18 cellular contexts compared by ENCODE assay signal in the genomic region with DNA sequence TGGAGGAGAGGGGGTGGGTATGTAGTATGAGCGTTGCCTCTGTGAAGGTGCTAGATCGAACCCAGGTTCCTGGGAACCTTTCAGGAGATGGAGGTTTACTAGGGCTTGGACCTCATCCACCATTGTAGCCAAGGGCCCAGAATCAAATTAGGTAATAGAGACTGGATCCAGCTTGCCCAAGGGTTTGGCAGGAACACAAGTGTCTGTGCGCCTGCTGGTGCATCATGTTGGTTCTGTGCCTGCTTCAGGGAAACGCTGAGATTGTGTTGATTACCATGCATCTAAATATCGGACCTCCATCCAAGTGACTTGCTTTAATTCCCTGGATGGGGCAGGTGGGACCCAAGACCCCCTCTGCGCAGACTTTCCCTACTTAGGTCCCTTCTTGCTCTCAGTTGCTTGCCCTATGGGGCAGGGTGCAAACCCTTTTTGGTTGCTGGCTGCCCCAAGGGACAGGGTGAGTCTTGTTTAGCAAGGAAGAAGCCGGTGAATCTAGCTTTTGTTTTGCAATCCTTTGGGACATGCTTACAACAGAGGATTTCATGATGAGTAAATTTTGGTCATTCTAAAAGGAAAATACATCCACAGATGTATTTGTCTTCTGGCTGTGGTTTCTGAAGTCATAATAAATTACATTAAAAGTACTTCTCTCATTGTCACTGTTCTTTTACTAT.
DNase-seq lines count a peak whose midpoint lies in the region; ATAC-seq and TF ChIP-seq lines count a peak whose summit lies in the region.
"Had no signal": no experiment of that assay in that cellular context is flagged by ENCODE, and none has a peak within 500 bp of the region (broad histone marks: within the 10 kb centered on the region; RNA-seq: fewer than 3 reads in every experiment).

No MANE protein-coding gene starts in this region.

- H3K56ac ChIP-seq in mesendoderm (ENCODE audit: low read length): peak overlapping the region; percentile 3

- H3K4me3 ChIP-seq in BLaER1 (no peak overlapping the region), choroid plexus epithelial cell (ENCODE audit: low read depth, low read length) (no peak overlapping the region), mesendoderm (ENCODE audit: low read length) (no peak overlapping the region), tibial artery (no peak overlapping the region)
- H3K4me3 ChIP-seq: uterus had no signal

- no peak overlapping the region for H3K27ac Mint-ChIP-seq in activated CD4-positive, alpha-beta memory T cell treated with anti-CD3 and anti-CD28 coated beads for 36 hours
- H3K27ac Mint-ChIP-seq: IgD-negative memory B cell; stimulated activated naive B cell treated with anti-CD40 and anti-IgM and Interleukin-4, amounts not matched to agents 10 μg/mL and 1 μg/mL and 100 μg/mL, for 72 hours had no signal

- ATAC-seq in HG02973 (IDR thresholded peaks at IDR 0.05; ENCODE audit: unreplicated experiment): no peak
- ATAC-seq: stimulated activated naive B cell treated with anti-CD40 and anti-IgM and Interleukin-4, amounts not matched to agents 10 μg/mL and 1 μg/mL and 100 μg/mL, for 72 hours had no signal

- no peak overlapping the region for H2BK5ac ChIP-seq in mesendoderm (ENCODE audit: low read length)

- H3K9ac ChIP-seq in BLaER1 (no peak overlapping the region), mesendoderm (ENCODE audit: low read length) (no peak overlapping the region)

- H4K5ac ChIP-seq in mesendoderm (ENCODE audit: low read length): no peak overlapping the region

- no CpG with 5 or more reads among the region's 7 CpGs for WGBS in mesendoderm (ENCODE audit: extremely low coverage, insufficient coverage, low lambda C conversion rate)

- no peaks in the 10 kb centered on the region for H3K9me3 ChIP-seq in BLaER1
- no peaks in the 10 kb centered on the region for H3K9me3 ChIP-seq in tibial artery
- H3K9me3 ChIP-seq: uterus had no signal

- H2BK15ac ChIP-seq in mesendoderm (replicated peaks; ENCODE audit: low read depth): no peak overlapping the region

- H4K20me1 ChIP-seq in BLaER1: no peaks in the 10 kb centered on the region

- no peak overlapping the region for H3K4ac ChIP-seq in mesendoderm (ENCODE audit: low read depth, low read length)

- no peaks in the 10 kb centered on the region for H3K36me3 Mint-ChIP-seq in activated CD4-positive, alpha-beta memory T cell treated with anti-CD3 and anti-CD28 coated beads for 36 hours
- H3K36me3 Mint-ChIP-seq: IgD-negative memory B cell; stimulated activated naive B cell treated with anti-CD40 and anti-IgM and Interleukin-4, amounts not matched to agents 10 μg/mL and 1 μg/mL and 100 μg/mL, for 72 hours had no signal

- H3K27ac ChIP-seq in BLaER1 (no peak overlapping the region), mesendoderm (ENCODE audit: low read depth, low read length) (no peak overlapping the region), tibial artery (no peak overlapping the region)
- H3K27ac ChIP-seq: uterus had no signal

- no peak overlapping the region for H3K18ac ChIP-seq in mesendoderm (ENCODE audit: low read length)

- H3K79me2 ChIP-seq in mesendoderm (ENCODE audit: control insufficient read depth, insufficient read depth, low read length): no peaks in the 10 kb centered on the region

- intact Hi-C loops in tibial artery (cut with DNase I; ENCODE audit: low total_unique reads): no loop called here
- intact Hi-C loops in activated CD4-positive, alpha-beta memory T cell treated with anti-CD3 and anti-CD28 coated beads for 36 hours (cut with micrococcal nuclease): no loop called here

- no peak overlapping the region for H3K4me3 Mint-ChIP-seq in activated CD4-positive, alpha-beta memory T cell treated with anti-CD3 and anti-CD28 coated beads for 36 hours
- H3K4me3 Mint-ChIP-seq: IgD-negative memory B cell; stimulated activated naive B cell treated with anti-CD40 and anti-IgM and Interleukin-4, amounts not matched to agents 10 μg/mL and 1 μg/mL and 100 μg/mL, for 72 hours had no signal

- H3K4me1 Mint-ChIP-seq in activated CD4-positive, alpha-beta memory T cell treated with anti-CD3 and anti-CD28 coated beads for 36 hours (ENCODE audit: low read depth): no peaks in the 10 kb centered on the region
- H3K4me1 Mint-ChIP-seq: IgD-negative memory B cell; stimulated activated naive B cell treated with anti-CD40 and anti-IgM and Interleukin-4, amounts not matched to agents 10 μg/mL and 1 μg/mL and 100 μg/mL, for 72 hours had no signal

- H2BK120ac ChIP-seq in mesendoderm (ENCODE audit: low read depth, low read length): no peak overlapping the region

- H3K27me3 Mint-ChIP-seq in activated CD4-positive, alpha-beta memory T cell treated with anti-CD3 and anti-CD28 coated beads for 36 hours: no peaks in the 10 kb centered on the region
- H3K27me3 Mint-ChIP-seq: stimulated activated naive B cell treated with anti-CD40 and anti-IgM and Interleukin-4, amounts not matched to agents 10 μg/mL and 1 μg/mL and 100 μg/mL, for 72 hours had no signal

- DNase-seq in MV-4-11 (lab: John Stamatoyannopoulos, UW): peak; percentile 56
- DNase-seq in choroid plexus epithelial cell (ENCODE audit: low read depth): peak; percentile 74
- no peak for DNase-seq in mesendoderm
- DNase-seq in tibial artery: no peak
- no peak for DNase-seq in activated CD4-positive, alpha-beta memory T cell treated with anti-CD3 and anti-CD28 coated beads for 36 hours
- DNase-seq in NOMO-1 treated with dmso at 0.1 percent for 144 hours (lab: John Stamatoyannopoulos, UW; ENCODE audit: unreplicated experiment): no peak
- DNase-seq: activated effector memory CD4-positive, alpha-beta T cell treated with anti-CD3 and anti-CD28 coated beads, Interleukin-2, amount 50 U/mL, for 16 hours; effector CD4-positive, alpha-beta T cell; glutamatergic neuron; midbrain; NCI-H1417; small intestine; stimulated activated naive B cell treated with anti-CD40 and anti-IgM and Interleukin-4, amounts not matched to agents 10 μg/mL and 1 μg/mL and 100 μg/mL, for 72 hours; SW 1271 had no signal

- H3K23ac ChIP-seq in mesendoderm (ENCODE audit: low read length): no peak overlapping the region

- H3K36me3 ChIP-seq in BLaER1 (no peaks in the 10 kb centered on the region), mesendoderm (ENCODE audit: control insufficient read depth, insufficient read depth, low read length) (no peaks in the 10 kb centered on the region), tibial artery (no peaks in the 10 kb centered on the region)
- H3K36me3 ChIP-seq: uterus had no signal

- TF ChIP-seq CTCF in choroid plexus epithelial cell (conservative IDR thresholded peaks at IDR 0.05; ENCODE audit: low read depth, low read length) (no peak), tibial artery (IDR thresholded peaks at IDR 0.05) (no peak)

- H3K4me2 ChIP-seq in BLaER1: peak overlapping the region; percentile 14; the same call in 1 of the 2 replicates
- no peak overlapping the region for H3K4me2 ChIP-seq in mesendoderm (ENCODE audit: low read length)

- H4K8ac ChIP-seq in mesendoderm (ENCODE audit: low read depth, low read length): no peak overlapping the region

- H3K4me1 ChIP-seq in BLaER1 (peaks cover 9% of the 10 kb centered on the region), mesendoderm (ENCODE audit: control insufficient read depth, low read depth, low read length) (peaks cover 13% of the 10 kb centered on the region), tibial artery (peaks cover 0 to 4% (median 0%) of the 10 kb centered on the region in 4 donors)
- H3K4me1 ChIP-seq: uterus had no signal

- POLR2A ChIA-PET in activated CD4-positive, alpha-beta memory T cell treated with anti-CD3 and anti-CD28 coated beads for 36 hours (lab: Charles Lee): no interaction called here

- no peaks in the 10 kb centered on the region for H3K79me1 ChIP-seq in mesendoderm (ENCODE audit: low read length)

- H3K27me3 ChIP-seq in BLaER1 (no peaks in the 10 kb centered on the region), mesendoderm (ENCODE audit: insufficient read depth, low read length, poor library complexity) (no peaks in the 10 kb centered on the region), tibial artery (no peaks in the 10 kb centered on the region)
- H3K27me3 ChIP-seq: uterus had no signal

- H3K9me3 Mint-ChIP-seq in activated CD4-positive, alpha-beta memory T cell treated with anti-CD3 and anti-CD28 coated beads for 36 hours: no peaks in the 10 kb centered on the region
- H3K9me3 Mint-ChIP-seq: IgD-negative memory B cell; stimulated activated naive B cell treated with anti-CD40 and anti-IgM and Interleukin-4, amounts not matched to agents 10 μg/mL and 1 μg/mL and 100 μg/mL, for 72 hours had no signal

- peak overlapping the region; percentile 34 for H2AK5ac ChIP-seq in mesendoderm (ENCODE audit: low read length)

- CTCF ChIA-PET in activated CD4-positive, alpha-beta memory T cell treated with anti-CD3 and anti-CD28 coated beads for 36 hours (lab: Charles Lee): no interaction called here

Comparison
In these comparisons a context has a peak if more than half of its experiments do, and no peak if none do; other contexts are left out.
1. DNase-seq: peak in MV-4-11 (single experiment) and choroid plexus epithelial cell (single experiment); none in mesendoderm (single experiment), tibial artery (0 of 2), activated CD4-positive, alpha-beta memory T cell treated with anti-CD3 and anti-CD28 coated beads for 36 hours (single experiment) and NOMO-1 treated with dmso at 0.1 percent for 144 hours (single experiment).